Comparison of ENCODE assay signal across 19 cellular contexts in the genomic region with DNA sequence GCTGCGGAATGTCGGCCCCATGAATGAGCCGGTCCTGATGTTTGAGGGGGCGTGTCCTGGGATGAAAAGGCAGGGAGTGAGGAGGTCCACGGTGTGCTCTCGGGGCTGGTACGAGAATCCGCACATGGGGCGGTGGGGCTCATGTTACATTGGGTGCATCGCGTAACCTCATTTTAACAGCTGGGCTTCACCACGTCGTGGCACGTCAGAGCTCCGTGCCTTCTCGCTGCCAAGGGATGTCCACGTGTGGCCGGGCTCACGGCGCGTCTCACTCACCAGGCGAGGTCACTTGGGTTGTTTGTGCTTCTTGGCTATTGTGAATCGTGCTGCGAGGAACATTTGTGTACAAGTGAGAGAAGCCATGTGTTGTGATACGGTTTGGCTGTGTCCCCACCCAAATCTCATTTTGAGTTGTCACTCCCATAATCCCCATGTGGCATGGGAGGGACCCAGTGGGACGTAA. TPM values are rescaled to one million over a fixed set of nuclear protein-coding genes. Genes with fewer than 3 reads are reported as not detected.
DNase-seq lines count a peak whose midpoint lies in the region; ATAC-seq, FAIRE-seq and TF ChIP-seq lines count a peak whose summit lies in the region.
"Had no signal": no experiment of that assay in that cellular context is flagged by ENCODE, and none has a peak within 500 bp of the region (broad histone marks: within the 10 kb centered on the region; RNA-seq: fewer than 3 reads in every experiment).

No MANE protein-coding gene starts in this region.

- intact Hi-C loops in kidney (cut with DNase I) (no loop called here), posterior vena cava (cut with DNase I) (no loop called here)

- TF ChIP-seq CTCF in BE2C (IDR thresholded peaks at IDR 0.05; ENCODE audit: low read depth, low read length) (no peak), HEK293 (tag by site-specific recombination; IDR thresholded peaks at IDR 0.05) (no peak), kidney (IDR thresholded peaks at IDR 0.05; ENCODE audit: borderline replicate concordance, extremely low read depth, insufficient read depth) (no peak), GM10266 (IDR thresholded peaks at IDR 0.05; ENCODE audit: control insufficient read depth, insufficient read depth, low read depth, missing control alignments) (no peak)

- H3K9me3 ChIP-seq in BE2C = no peaks in the 10 kb centered on the region
- no peaks in the 10 kb centered on the region for H3K9me3 ChIP-seq in HEK293 (ENCODE audit: control insufficient read depth, insufficient read depth, low read depth, low read length)
- H3K9me3 ChIP-seq in kidney (ENCODE audit: control insufficient read depth in 1 of 2, low read length in 2 of 2) = peaks cover 0 to 9% of the 10 kb centered on the region in 2 donors
- H3K9me3 ChIP-seq: BLaER1, HAP-1 had no signal

- H3K4me3 ChIP-seq in BE2C (ENCODE audit: low read depth, low read length) (no peak overlapping the region), HEK293 (ENCODE audit: low read depth, low read length) (no peak overlapping the region), kidney (ENCODE audit: low read length in 2 of 2) (no peak overlapping the region)
- H3K4me3 ChIP-seq: BLaER1, GM12878, GM23338, HAP-1, K562 had no signal

- H3K4me1 ChIP-seq in BE2C = no peaks in the 10 kb centered on the region
- H3K4me1 ChIP-seq in HEK293 (ENCODE audit: control insufficient read depth, insufficient read depth, low read length) = no peaks in the 10 kb centered on the region
- no peaks in the 10 kb centered on the region for H3K4me1 ChIP-seq in kidney (ENCODE audit: control insufficient read depth in 1 of 2, insufficient read depth in 1 of 2, low read depth in 1 of 2, low read length in 2 of 2)
- H3K4me1 ChIP-seq: HAP-1 had no signal

- H3K27ac ChIP-seq in HEK293 (ENCODE audit: extremely low read depth, low read depth, low read length) (no peak overlapping the region), kidney (ENCODE audit: low read depth in 2 of 2, low read length in 2 of 2) (no peak overlapping the region)
- H3K27ac ChIP-seq: BLaER1 had no signal

- DNase-seq in BE2C (peak; percentile 2), kidney (peak; percentile 48), posterior vena cava (ENCODE audit: low spot score) (peak; percentile 44), C1 segment of cervical spinal cord (lab: John Stamatoyannopoulos, UW) (no peak), KBM-7 (no peak), GM10266 (ENCODE audit: extremely low spot score) (no peak)
- DNase-seq: CD4-positive, CD25-positive, alpha-beta regulatory T cell; DMS53; HFFc6 had no signal

- POLR2A ChIA-PET in HEK293 (lab: Yijun Ruan, JAX) = no interaction called here

- H3K9ac ChIP-seq in kidney (ENCODE audit: low read length in 2 of 2) = no peak overlapping the region
- H3K9ac ChIP-seq: BLaER1 had no signal

- H3K36me3 ChIP-seq in BE2C (no peaks in the 10 kb centered on the region), HEK293 (ENCODE audit: control insufficient read depth in 2 of 2, insufficient read depth in 1 of 2, low read length in 2 of 2) (no peaks in the 10 kb centered on the region), kidney (ENCODE audit: control insufficient read depth in 1 of 2, insufficient read depth in 2 of 2, low read length in 2 of 2) (no peaks in the 10 kb centered on the region)
- H3K36me3 ChIP-seq: BLaER1, HAP-1 had no signal

- in situ Hi-C loops in KBM-7 (cut with MboI; ENCODE audit: low pct_unique_long_range_greater_than_20kb, low sequenced_read_pairs) = no loop called here

- no peak for FAIRE-seq in kidney (lab: Jason Lieb, UNC)
- FAIRE-seq: A204.1, GM12878, GM18507, K562 had no signal

- ATAC-seq in esophagus mucosa = no peak
- ATAC-seq: GM12878, GM23338, K562 had no signal

- peaks cover 57% of the 10 kb centered on the region for H3K27me3 ChIP-seq in BE2C
- H3K27me3 ChIP-seq: BLaER1 had no signal

- CTCF ChIA-PET in HEK293 (lab: Yijun Ruan, JAX) = no interaction called here

TF ChIP-seq in HEK293, 187 proteins besides CTCF, POLR2A, EP300 and RAD21:
- TF ChIP-seq, protein P1, sequence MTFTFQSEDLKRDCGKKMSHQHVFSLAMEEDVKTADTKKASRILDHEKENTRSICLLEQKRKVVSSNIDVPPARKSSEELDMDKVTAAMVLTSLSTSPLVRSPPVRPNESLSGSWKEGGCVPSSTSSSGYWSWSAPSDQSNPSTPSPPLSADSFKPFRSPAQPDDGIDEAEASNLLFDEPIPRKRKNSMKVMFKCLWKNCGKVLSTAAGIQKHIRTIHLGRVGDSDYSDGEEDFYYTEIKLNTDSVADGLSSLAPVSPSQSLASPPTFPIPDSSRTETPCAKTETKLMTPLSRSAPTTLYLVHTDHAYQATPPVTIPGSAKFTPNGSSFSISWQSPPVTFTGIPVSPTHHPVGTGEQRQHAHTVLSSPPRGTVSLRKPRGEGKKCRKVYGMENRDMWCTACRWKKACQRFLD (tag by site-specific recombination; IDR thresholded peaks at IDR 0.05) = no peak
- 0 out of 2 replicates have a peak, but pooled peaks have one; percentile 10 for TF ChIP-seq KLF1 (tag by site-specific recombination; IDR thresholded peaks at IDR 0.05)

RNA-seq across cellular contexts. Expression of a gene that starts 29.1 kb away (rescaled TPM):
- polyA plus RNA-seq in BE2C (2012; ENCODE audit: insufficient read depth, insufficient read length, low read depth) = not detected
- not detected for total RNA-seq in kidney
- polyA plus RNA-seq in kidney (ENCODE audit: insufficient read depth, low read depth, low replicate concordance) = not detected
- not detected for total RNA-seq in posterior vena cava
- 10.3 TPM for total RNA-seq in esophagus mucosa
- total RNA-seq: CD4-positive, CD25-positive, alpha-beta regulatory T cell; GM12878; HFFc6; K562 had no signal
- polyA plus RNA-seq: AG04450; CD4-positive, CD25-positive, alpha-beta regulatory T cell; GM12878; K562 had no signal

Comparison
In these comparisons a context has a peak if more than half of its experiments do, and no peak if none do; other contexts are left out.
1. DNase-seq: peak in BE2C (single experiment), kidney (single experiment) and posterior vena cava (single experiment); none in C1 segment of cervical spinal cord (0 of 14), KBM-7 (single experiment) and GM10266 (single experiment).
2. RNA of a gene that starts 29.1 kb away (total RNA-seq): 10.3 TPM in esophagus mucosa (single experiment); not detected in kidney (single experiment) and not detected in posterior vena cava; every median in the first group is over 10 times any median in the second.